In the genomic region with DNA sequence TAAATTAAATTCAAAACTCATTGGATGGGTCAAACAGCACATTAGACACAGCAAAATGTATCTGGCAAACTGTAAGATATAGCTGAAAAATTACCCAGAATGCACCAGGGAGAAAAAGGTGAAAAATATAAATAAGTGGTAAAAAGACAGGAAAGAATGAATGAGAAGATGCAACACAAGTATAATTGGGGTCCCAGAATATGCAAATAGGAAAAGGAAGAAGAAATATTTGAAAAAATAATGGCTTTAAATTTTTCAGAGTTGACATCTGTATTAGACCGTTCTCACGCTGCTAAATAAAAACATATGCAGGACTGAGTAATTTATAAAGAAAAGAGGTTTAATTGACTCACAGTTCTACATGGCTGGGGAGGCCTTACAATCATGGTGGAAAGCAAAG, we compare ENCODE assay signal across 1 cellular context.
TF ChIP-seq lines count a peak whose summit lies in the region.

No MANE protein-coding gene starts in this region.

TF ChIP-seq in IMR-90, 13 proteins besides CTCF, POLR2A, EP300 and RAD21 (continued from another document):
- TF ChIP-seq, protein P1, sequence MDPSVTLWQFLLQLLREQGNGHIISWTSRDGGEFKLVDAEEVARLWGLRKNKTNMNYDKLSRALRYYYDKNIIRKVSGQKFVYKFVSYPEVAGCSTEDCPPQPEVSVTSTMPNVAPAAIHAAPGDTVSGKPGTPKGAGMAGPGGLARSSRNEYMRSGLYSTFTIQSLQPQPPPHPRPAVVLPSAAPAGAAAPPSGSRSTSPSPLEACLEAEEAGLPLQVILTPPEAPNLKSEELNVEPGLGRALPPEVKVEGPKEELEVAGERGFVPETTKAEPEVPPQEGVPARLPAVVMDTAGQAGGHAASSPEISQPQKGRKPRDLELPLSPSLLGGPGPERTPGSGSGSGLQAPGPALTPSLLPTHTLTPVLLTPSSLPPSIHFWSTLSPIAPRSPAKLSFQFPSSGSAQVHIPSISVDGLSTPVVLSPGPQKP (IDR thresholded peaks at IDR 0.05; ENCODE audit: borderline replicate concordance, low read depth, low read length): no peak
- TF ChIP-seq RCOR1 (IDR thresholded peaks at IDR 0.05; ENCODE audit: insufficient replicate concordance, low read length): no peak
- no peak for TF ChIP-seq CEBPB (IDR thresholded peaks at IDR 0.05; ENCODE audit: low read depth, low read length)
- TF ChIP-seq MXI1 (IDR thresholded peaks at IDR 0.05; ENCODE audit: borderline replicate concordance, low read depth, low read length): no peak
